ENCODE assay signal across 1 cellular context in the genomic region with DNA sequence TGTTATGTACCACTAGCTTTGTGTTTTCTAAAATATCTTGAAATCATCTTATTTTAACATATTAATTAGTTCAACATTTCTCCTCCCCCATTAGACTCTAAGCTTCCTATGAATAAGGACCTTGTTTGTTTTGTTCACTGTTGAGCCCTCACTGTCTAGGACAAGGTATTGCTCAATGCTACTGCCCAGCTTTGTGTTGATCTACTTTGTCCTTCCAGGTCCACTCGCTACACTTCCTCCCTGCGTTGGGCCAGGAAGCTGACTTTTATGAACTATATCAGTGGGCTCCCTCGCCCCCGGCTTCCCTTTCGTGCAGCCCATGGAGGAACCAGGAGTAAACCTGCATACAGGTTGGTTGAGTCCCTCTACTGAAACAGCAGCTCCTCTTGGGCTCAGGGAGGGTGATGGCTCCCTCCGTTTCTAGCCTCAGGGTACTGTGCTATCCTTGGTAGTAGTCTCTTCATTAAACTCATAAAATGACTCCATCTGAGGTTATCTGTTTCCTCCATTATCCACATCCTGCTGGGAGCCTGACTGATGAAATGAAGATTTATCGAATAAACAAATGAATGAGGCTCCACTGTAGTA.
TF ChIP-seq lines count a peak whose summit lies in the region.

No MANE protein-coding gene starts in this region.

TF ChIP-seq in HepG2, 621 proteins besides CTCF, POLR2A, EP300 and RAD21 (continued from another document and continues in another):
- TF ChIP-seq, protein P1, sequence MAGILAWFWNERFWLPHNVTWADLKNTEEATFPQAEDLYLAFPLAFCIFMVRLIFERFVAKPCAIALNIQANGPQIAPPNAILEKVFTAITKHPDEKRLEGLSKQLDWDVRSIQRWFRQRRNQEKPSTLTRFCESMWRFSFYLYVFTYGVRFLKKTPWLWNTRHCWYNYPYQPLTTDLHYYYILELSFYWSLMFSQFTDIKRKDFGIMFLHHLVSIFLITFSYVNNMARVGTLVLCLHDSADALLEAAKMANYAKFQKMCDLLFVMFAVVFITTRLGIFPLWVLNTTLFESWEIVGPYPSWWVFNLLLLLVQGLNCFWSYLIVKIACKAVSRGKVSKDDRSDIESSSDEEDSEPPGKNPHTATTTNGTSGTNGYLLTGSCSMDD (CRISPR knock-in tag; IDR thresholded peaks at IDR 0.05) = no peak
- TF ChIP-seq DPF2 (CRISPR knock-in tag; IDR thresholded peaks at IDR 0.05; ENCODE audit: borderline replicate concordance, low read depth) (no peak), PRMT3 (CRISPR knock-in tag; IDR thresholded peaks at IDR 0.05; ENCODE audit: borderline replicate concordance, low read depth) (no peak), ZFAT (CRISPR knock-in tag; conservative IDR thresholded peaks at IDR 0.05) (no peak), CHD4 (IDR thresholded peaks at IDR 0.05; ENCODE audit: borderline replicate concordance, low read length) (no peak), CHCHD3 (CRISPR knock-in tag; IDR thresholded peaks at IDR 0.05) (no peak), HNRNPK (IDR thresholded peaks at IDR 0.05; ENCODE audit: low read depth, low read length, poor library complexity, severe bottlenecking) (no peak), ZNF460 (CRISPR knock-in tag; IDR thresholded peaks at IDR 0.05; ENCODE audit: borderline replicate concordance) (no peak), SNAPC2 (CRISPR knock-in tag; IDR thresholded peaks at IDR 0.05) (0 out of 2 replicates have a peak, but pooled peaks have one; percentile 29), CEBPG (CRISPR knock-in tag; IDR thresholded peaks at IDR 0.05) (peak; percentile 97), SMAD3 (CRISPR knock-in tag; IDR thresholded peaks at IDR 0.05) (0 out of 2 replicates have a peak, but pooled peaks have one; percentile 27), ARNT2 (CRISPR knock-in tag; IDR thresholded peaks at IDR 0.05; ENCODE audit: low read depth) (no peak), ZNF607 (CRISPR knock-in tag; IDR thresholded peaks at IDR 0.05; ENCODE audit: borderline replicate concordance) (no peak), MEIS2 (CRISPR knock-in tag; IDR thresholded peaks at IDR 0.05) (no peak), ZNF543 (CRISPR knock-in tag; IDR thresholded peaks at IDR 0.05) (no peak), MAZ (IDR thresholded peaks at IDR 0.05; ENCODE audit: borderline replicate concordance, low read depth, low read length) (no peak), MAZ (CRISPR knock-in tag; IDR thresholded peaks at IDR 0.05; ENCODE audit: low read depth) (no peak), HDAC2 (CRISPR knock-in tag; IDR thresholded peaks at IDR 0.05) (no peak), ZZZ3 (CRISPR knock-in tag; IDR thresholded peaks at IDR 0.05; ENCODE audit: borderline replicate concordance) (no peak), ADNP (CRISPR knock-in tag; IDR thresholded peaks at IDR 0.05) (no peak), RBFOX2 (IDR thresholded peaks at IDR 0.05; ENCODE audit: low read depth, low read length) (no peak), TCF7L2 (IDR thresholded peaks at IDR 0.05; ENCODE audit: low read depth, low read length) (no peak), PCBP2 (optimal IDR thresholded peaks at IDR 0.05; ENCODE audit: low read depth, low read length, poor library complexity, severe bottlenecking) (no peak), ISL2 (CRISPR knock-in tag; IDR thresholded peaks at IDR 0.05) (no peak), SNRNP70 (IDR thresholded peaks at IDR 0.05; ENCODE audit: low read depth, low read length) (no peak), PAWR (CRISPR knock-in tag; IDR thresholded peaks at IDR 0.05; ENCODE audit: borderline replicate concordance) (no peak), FOXO1 (CRISPR knock-in tag; IDR thresholded peaks at IDR 0.05) (peak; percentile 58; the same call in 1 of the 2 replicates), KDM2A (CRISPR knock-in tag; IDR thresholded peaks at IDR 0.05; ENCODE audit: borderline replicate concordance, low read depth) (no peak)
- TF ChIP-seq, protein P2, sequence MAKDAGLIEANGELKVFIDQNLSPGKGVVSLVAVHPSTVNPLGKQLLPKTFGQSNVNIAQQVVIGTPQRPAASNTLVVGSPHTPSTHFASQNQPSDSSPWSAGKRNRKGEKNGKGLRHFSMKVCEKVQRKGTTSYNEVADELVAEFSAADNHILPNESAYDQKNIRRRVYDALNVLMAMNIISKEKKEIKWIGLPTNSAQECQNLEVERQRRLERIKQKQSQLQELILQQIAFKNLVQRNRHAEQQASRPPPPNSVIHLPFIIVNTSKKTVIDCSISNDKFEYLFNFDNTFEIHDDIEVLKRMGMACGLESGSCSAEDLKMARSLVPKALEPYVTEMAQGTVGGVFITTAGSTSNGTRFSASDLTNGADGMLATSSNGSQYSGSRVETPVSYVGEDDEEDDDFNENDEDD (CRISPR knock-in tag; IDR thresholded peaks at IDR 0.05; ENCODE audit: borderline replicate concordance) = no peak
- TF ChIP-seq, protein P3, sequence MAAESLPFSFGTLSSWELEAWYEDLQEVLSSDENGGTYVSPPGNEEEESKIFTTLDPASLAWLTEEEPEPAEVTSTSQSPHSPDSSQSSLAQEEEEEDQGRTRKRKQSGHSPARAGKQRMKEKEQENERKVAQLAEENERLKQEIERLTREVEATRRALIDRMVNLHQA (CRISPR knock-in tag; IDR thresholded peaks at IDR 0.05) = no peak
- TF ChIP-seq, protein P4, sequence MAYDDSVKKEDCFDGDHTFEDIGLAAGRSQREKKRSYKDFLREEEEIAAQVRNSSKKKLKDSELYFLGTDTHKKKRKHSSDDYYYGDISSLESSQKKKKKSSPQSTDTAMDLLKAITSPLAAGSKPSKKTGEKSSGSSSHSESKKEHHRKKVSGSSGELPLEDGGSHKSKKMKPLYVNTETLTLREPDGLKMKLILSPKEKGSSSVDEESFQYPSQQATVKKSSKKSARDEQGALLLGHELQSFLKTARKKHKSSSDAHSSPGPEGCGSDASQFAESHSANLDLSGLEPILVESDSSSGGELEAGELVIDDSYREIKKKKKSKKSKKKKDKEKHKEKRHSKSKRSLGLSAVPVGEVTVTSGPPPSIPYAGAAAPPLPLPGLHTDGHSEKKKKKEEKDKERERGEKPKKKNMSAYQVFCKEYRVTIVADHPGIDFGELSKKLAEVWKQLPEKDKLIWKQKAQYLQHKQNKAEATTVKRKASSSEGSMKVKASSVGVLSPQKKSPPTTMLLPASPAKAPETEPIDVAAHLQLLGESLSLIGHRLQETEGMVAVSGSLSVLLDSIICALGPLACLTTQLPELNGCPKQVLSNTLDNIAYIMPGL (CRISPR knock-in tag; IDR thresholded peaks at IDR 0.05; ENCODE audit: borderline replicate concordance in 1 of 2, low read depth in 1 of 2) = no peak
- TF ChIP-seq, protein P5, sequence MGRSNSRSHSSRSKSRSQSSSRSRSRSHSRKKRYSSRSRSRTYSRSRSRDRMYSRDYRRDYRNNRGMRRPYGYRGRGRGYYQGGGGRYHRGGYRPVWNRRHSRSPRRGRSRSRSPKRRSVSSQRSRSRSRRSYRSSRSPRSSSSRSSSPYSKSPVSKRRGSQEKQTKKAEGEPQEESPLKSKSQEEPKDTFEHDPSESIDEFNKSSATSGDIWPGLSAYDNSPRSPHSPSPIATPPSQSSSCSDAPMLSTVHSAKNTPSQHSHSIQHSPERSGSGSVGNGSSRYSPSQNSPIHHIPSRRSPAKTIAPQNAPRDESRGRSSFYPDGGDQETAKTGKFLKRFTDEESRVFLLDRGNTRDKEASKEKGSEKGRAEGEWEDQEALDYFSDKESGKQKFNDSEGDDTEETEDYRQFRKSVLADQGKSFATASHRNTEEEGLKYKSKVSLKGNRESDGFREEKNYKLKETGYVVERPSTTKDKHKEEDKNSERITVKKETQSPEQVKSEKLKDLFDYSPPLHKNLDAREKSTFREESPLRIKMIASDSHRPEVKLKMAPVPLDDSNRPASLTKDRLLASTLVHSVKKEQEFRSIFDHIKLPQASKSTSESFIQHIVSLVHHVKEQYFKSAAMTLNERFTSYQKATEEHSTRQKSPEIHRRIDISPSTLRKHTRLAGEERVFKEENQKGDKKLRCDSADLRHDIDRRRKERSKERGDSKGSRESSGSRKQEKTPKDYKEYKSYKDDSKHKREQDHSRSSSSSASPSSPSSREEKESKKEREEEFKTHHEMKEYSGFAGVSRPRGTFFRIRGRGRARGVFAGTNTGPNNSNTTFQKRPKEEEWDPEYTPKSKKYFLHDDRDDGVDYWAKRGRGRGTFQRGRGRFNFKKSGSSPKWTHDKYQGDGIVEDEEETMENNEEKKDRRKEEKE (IDR thresholded peaks at IDR 0.05) = no peak
- TF ChIP-seq, protein P6, sequence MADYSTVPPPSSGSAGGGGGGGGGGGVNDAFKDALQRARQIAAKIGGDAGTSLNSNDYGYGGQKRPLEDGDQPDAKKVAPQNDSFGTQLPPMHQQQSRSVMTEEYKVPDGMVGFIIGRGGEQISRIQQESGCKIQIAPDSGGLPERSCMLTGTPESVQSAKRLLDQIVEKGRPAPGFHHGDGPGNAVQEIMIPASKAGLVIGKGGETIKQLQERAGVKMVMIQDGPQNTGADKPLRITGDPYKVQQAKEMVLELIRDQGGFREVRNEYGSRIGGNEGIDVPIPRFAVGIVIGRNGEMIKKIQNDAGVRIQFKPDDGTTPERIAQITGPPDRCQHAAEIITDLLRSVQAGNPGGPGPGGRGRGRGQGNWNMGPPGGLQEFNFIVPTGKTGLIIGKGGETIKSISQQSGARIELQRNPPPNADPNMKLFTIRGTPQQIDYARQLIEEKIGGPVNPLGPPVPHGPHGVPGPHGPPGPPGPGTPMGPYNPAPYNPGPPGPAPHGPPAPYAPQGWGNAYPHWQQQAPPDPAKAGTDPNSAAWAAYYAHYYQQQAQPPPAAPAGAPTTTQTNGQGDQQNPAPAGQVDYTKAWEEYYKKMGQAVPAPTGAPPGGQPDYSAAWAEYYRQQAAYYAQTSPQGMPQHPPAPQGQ (CRISPR knock-in tag; IDR thresholded peaks at IDR 0.05; ENCODE audit: borderline replicate concordance) = no peak
- TF ChIP-seq, protein P7, sequence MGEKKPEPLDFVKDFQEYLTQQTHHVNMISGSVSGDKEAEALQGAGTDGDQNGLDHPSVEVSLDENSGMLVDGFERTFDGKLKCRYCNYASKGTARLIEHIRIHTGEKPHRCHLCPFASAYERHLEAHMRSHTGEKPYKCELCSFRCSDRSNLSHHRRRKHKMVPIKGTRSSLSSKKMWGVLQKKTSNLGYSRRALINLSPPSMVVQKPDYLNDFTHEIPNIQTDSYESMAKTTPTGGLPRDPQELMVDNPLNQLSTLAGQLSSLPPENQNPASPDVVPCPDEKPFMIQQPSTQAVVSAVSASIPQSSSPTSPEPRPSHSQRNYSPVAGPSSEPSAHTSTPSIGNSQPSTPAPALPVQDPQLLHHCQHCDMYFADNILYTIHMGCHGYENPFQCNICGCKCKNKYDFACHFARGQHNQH (CRISPR knock-in tag; IDR thresholded peaks at IDR 0.05) = no peak
- TF ChIP-seq, protein P8, sequence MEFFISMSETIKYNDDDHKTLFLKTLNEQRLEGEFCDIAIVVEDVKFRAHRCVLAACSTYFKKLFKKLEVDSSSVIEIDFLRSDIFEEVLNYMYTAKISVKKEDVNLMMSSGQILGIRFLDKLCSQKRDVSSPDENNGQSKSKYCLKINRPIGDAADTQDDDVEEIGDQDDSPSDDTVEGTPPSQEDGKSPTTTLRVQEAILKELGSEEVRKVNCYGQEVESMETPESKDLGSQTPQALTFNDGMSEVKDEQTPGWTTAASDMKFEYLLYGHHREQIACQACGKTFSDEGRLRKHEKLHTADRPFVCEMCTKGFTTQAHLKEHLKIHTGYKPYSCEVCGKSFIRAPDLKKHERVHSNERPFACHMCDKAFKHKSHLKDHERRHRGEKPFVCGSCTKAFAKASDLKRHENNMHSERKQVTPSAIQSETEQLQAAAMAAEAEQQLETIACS (CRISPR knock-in tag; IDR thresholded peaks at IDR 0.05) = no peak
- TF ChIP-seq, protein P9, sequence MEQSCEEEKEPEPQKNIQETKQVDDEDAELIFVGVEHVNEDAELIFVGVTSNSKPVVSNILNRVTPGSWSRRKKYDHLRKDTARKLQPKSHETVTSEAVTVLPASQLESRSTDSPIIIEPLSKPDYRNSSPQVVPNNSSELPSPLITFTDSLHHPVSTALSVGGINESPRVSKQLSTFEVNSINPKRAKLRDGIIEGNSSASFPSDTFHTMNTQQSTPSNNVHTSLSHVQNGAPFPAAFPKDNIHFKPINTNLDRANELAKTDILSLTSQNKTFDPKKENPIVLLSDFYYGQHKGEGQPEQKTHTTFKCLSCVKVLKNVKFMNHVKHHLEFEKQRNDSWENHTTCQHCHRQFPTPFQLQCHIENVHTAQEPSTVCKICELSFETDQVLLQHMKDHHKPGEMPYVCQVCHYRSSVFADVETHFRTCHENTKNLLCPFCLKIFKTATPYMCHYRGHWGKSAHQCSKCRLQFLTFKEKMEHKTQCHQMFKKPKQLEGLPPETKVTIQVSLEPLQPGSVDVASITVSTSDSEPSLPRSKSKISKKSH (CRISPR knock-in tag; IDR thresholded peaks at IDR 0.05; ENCODE audit: borderline replicate concordance) = no peak
- TF ChIP-seq, protein P10, sequence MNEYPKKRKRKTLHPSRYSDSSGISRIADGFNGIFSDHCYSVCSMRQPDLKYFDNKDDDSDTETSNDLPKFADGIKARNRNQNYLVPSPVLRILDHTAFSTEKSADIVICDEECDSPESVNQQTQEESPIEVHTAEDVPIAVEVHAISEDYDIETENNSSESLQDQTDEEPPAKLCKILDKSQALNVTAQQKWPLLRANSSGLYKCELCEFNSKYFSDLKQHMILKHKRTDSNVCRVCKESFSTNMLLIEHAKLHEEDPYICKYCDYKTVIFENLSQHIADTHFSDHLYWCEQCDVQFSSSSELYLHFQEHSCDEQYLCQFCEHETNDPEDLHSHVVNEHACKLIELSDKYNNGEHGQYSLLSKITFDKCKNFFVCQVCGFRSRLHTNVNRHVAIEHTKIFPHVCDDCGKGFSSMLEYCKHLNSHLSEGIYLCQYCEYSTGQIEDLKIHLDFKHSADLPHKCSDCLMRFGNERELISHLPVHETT (CRISPR knock-in tag; conservative IDR thresholded peaks at IDR 0.05) = no peak
- TF ChIP-seq, protein P11, sequence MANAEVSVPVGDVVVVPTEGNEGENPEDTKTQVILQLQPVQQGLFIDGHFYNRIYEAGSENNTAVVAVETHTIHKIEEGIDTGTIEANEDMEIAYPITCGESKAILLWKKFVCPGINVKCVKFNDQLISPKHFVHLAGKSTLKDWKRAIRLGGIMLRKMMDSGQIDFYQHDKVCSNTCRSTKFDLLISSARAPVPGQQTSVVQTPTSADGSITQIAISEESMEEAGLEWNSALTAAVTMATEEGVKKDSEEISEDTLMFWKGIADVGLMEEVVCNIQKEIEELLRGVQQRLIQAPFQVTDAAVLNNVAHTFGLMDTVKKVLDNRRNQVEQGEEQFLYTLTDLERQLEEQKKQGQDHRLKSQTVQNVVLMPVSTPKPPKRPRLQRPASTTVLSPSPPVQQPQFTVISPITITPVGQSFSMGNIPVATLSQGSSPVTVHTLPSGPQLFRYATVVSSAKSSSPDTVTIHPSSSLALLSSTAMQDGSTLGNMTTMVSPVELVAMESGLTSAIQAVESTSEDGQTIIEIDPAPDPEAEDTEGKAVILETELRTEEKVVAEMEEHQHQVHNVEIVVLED (CRISPR knock-in tag; IDR thresholded peaks at IDR 0.05; ENCODE audit: borderline replicate concordance) = no peak
- TF ChIP-seq, protein P12, sequence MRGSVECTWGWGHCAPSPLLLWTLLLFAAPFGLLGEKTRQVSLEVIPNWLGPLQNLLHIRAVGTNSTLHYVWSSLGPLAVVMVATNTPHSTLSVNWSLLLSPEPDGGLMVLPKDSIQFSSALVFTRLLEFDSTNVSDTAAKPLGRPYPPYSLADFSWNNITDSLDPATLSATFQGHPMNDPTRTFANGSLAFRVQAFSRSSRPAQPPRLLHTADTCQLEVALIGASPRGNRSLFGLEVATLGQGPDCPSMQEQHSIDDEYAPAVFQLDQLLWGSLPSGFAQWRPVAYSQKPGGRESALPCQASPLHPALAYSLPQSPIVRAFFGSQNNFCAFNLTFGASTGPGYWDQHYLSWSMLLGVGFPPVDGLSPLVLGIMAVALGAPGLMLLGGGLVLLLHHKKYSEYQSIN (CRISPR knock-in tag; IDR thresholded peaks at IDR 0.05; ENCODE audit: borderline replicate concordance) = no peak
